ENCODE assay signal across 8 cellular contexts in genomic region chrX:2498781-2499302, GRCh38. TPM values are rescaled to one million over a fixed set of nuclear protein-coding genes. Genes with fewer than 3 reads are reported as not detected.
DNase-seq lines count a peak whose midpoint lies in the region; ATAC-seq, FAIRE-seq and TF ChIP-seq lines count a peak whose summit lies in the region.

No MANE protein-coding gene starts in this region.

- H3K4me3 Mint-ChIP-seq in activated naive CD4-positive, alpha-beta T cell treated with anti-CD3 and anti-CD28 coated beads for 36 hours, result peak overlapping the region; percentile 76

- CTCF ChIA-PET in activated naive CD4-positive, alpha-beta T cell treated with anti-CD3 and anti-CD28 coated beads for 36 hours (lab: Charles Lee), result no interaction called here

- H3K27me3 Mint-ChIP-seq in activated naive CD4-positive, alpha-beta T cell treated with anti-CD3 and anti-CD28 coated beads for 36 hours (ENCODE audit: low read depth), result no peaks in the 10 kb centered on the region

- peak overlapping the region; percentile 78 to 87 for H3K27ac ChIP-seq in thoracic aorta

- ATAC-seq in left lobe of liver (peak; percentile 53), thoracic aorta (ENCODE audit: insufficient number of reproducible peaks, low FRiP score, low read depth) (no peak)

- intact Hi-C loops in activated naive CD4-positive, alpha-beta T cell treated with anti-CD3 and anti-CD28 coated beads for 36 hours (cut with micrococcal nuclease), result loop anchor here (1.0 kb wide), 1 partner anchor 851 kb away; no protein-coding TSS in a partner anchor

- H3K9me3 Mint-ChIP-seq in activated naive CD4-positive, alpha-beta T cell treated with anti-CD3 and anti-CD28 coated beads for 36 hours, result no peaks in the 10 kb centered on the region

- H3K27ac Mint-ChIP-seq in activated naive CD4-positive, alpha-beta T cell treated with anti-CD3 and anti-CD28 coated beads for 36 hours, result peak overlapping the region; percentile 59

- peaks cover 23 to 34% of the 10 kb centered on the region in 2 donors for H3K4me1 ChIP-seq in thoracic aorta (ENCODE audit: control insufficient read depth in 1 of 2, low read depth in 2 of 2)

- no peaks in the 10 kb centered on the region for H3K27me3 ChIP-seq in thoracic aorta (replicated peaks; ENCODE audit: insufficient read depth)

- DNase-seq in activated naive CD4-positive, alpha-beta T cell treated with anti-CD3 and anti-CD28 coated beads for 36 hours, result no peak
- DNase-seq in activated naive CD4-positive, alpha-beta T cell (lab: John Stamatoyannopoulos, UW), result no peak
- DNase-seq in cardiac fibroblast (ENCODE audit: low read depth in 2 of 2) (peak; percentile 33 to 38), left lobe of liver (ENCODE audit: low spot score) (peak; percentile 62), thoracic aorta (ENCODE audit: low spot score) (no peak), GM19239 (ENCODE audit: insufficient read length, low spot score) (no peak), GDM1 (lab: John Stamatoyannopoulos, UW) (no peak)
- DNase-seq in stimulated activated CD4-positive, alpha-beta T cell treated with anti-CD3 and anti-CD28 coated beads, Interleukin-2, amount 100 ng/mL, for 48 hours, result no peak

- TF ChIP-seq CTCF in cardiac fibroblast (IDR thresholded peaks at IDR 0.05; ENCODE audit: low read depth, low read length) (no peak), thoracic aorta (IDR thresholded peaks at IDR 0.05) (no peak)

- peaks cover 4% of the 10 kb centered on the region for H3K36me3 Mint-ChIP-seq in activated naive CD4-positive, alpha-beta T cell treated with anti-CD3 and anti-CD28 coated beads for 36 hours (ENCODE audit: low read depth)

- H3K4me3 ChIP-seq in cardiac fibroblast (replicated peaks in 1 of 2; ENCODE audit: low read depth in 2 of 2, low read length in 2 of 2) (peak overlapping the region; percentile 17 to 78), thoracic aorta (peak overlapping the region; percentile 88)

- H3K36me3 ChIP-seq in thoracic aorta, result no peaks in the 10 kb centered on the region

- peaks cover 26% of the 10 kb centered on the region for H3K4me1 Mint-ChIP-seq in activated naive CD4-positive, alpha-beta T cell treated with anti-CD3 and anti-CD28 coated beads for 36 hours (ENCODE audit: low read depth)

- no peak for FAIRE-seq in GM19239 (lab: Jason Lieb, UNC)

- H3K9me3 ChIP-seq in thoracic aorta, result no peaks in the 10 kb centered on the region

RNA-seq across cellular contexts. Expression of gene DHRSX, which starts 1.9 kb away (rescaled TPM):
- 10 to 100 TPM; 18.8 to 21.4 TPM for total RNA-seq in activated naive CD4-positive, alpha-beta T cell treated with anti-CD3 and anti-CD28 coated beads for 36 hours
- 23.0 TPM for total RNA-seq in left lobe of liver
- 10 to 100 TPM; 14.9 to 16.8 TPM for total RNA-seq in thoracic aorta

RNA-seq across cellular contexts. Expression of gene ZBED1, which starts 1.9 kb away (rescaled TPM):
- total RNA-seq in activated naive CD4-positive, alpha-beta T cell treated with anti-CD3 and anti-CD28 coated beads for 36 hours, result 10 to 100 TPM; 18.9 to 20.6 TPM
- 49.4 TPM for total RNA-seq in left lobe of liver
- 10 to 100 TPM; 39.7 to 54.5 TPM for total RNA-seq in thoracic aorta

Comparison
In these comparisons a context has a peak if more than half of its experiments do, and no peak if none do; other contexts are left out.
1. DNase-seq: peak in cardiac fibroblast (2 of 2) and left lobe of liver (single experiment); none in activated naive CD4-positive, alpha-beta T cell treated with anti-CD3 and anti-CD28 coated beads for 36 hours (single experiment), activated naive CD4-positive, alpha-beta T cell (0 of 4), thoracic aorta (single experiment), stimulated activated CD4-positive, alpha-beta T cell treated with anti-CD3 and anti-CD28 coated beads, Interleukin-2, amount 100 ng/mL, for 48 hours (0 of 2), GM19239 (single experiment) and GDM1 (single experiment).